Comparison of ENCODE assay signal across 18 cellular contexts in genomic region chr2:240443891-240444301, GRCh38.
"Had no signal": no experiment of that assay in that cellular context is flagged by ENCODE, and none has a peak within 500 bp of the region (broad histone marks: within the 10 kb centered on the region; RNA-seq: fewer than 3 reads in every experiment).

No MANE protein-coding gene starts in this region.

- H3K36me3 Mint-ChIP-seq: activated naive CD8-positive, alpha-beta T cell; natural killer cell; type B pancreatic cell had no signal

- H3K4me1 ChIP-seq: breast epithelium had no signal

- H3K27me3 ChIP-seq: breast epithelium, hepatocyte, suprapubic skin had no signal

- H3K36me3 ChIP-seq: breast epithelium, spleen had no signal

- ATAC-seq: effector memory CD8-positive, alpha-beta T cell; left lobe of liver; natural killer cell had no signal

- H3K9me3 ChIP-seq: breast epithelium, spleen, suprapubic skin had no signal

- H3K4me3 ChIP-seq: breast epithelium, hepatocyte, spleen, suprapubic skin had no signal

- DNase-seq: activated CD4-positive, alpha-beta memory T cell treated with anti-CD3 and anti-CD28 coated beads, Interleukin-2, amount 10 ng/mL, durations not matched to agents 7 days and 5 days; activated CD4-positive, alpha-beta T cell treated with anti-CD3 and anti-CD28 coated beads for 4 hours; activated CD8-positive, alpha-beta memory T cell treated with anti-CD3 and anti-CD28 coated beads, Interleukin-2, amount 50 U/mL, for 4 hours; activated gamma-delta T cell; activated T-cell treated with anti-CD3 and anti-CD28 coated beads, Interleukin-2, amount 50 U/mL, for 48 hours; effector memory CD8-positive, alpha-beta T cell; natural killer cell; spleen; T-helper 2 cell had no signal

- H3K27ac ChIP-seq: breast epithelium, epithelial cell of prostate, hepatocyte, spleen, suprapubic skin had no signal

- H3K4me1 Mint-ChIP-seq: activated CD4-positive, alpha-beta memory T cell treated with anti-CD3 and anti-CD28 coated beads, Interleukin-2, amount 10 ng/mL, durations not matched to agents 7 days and 5 days; natural killer cell had no signal

- H3K27me3 Mint-ChIP-seq: activated CD4-positive, alpha-beta memory T cell treated with anti-CD3 and anti-CD28 coated beads, Interleukin-2, amount 10 ng/mL, durations not matched to agents 7 days and 5 days; type B pancreatic cell had no signal

- H3K4me3 Mint-ChIP-seq: activated CD4-positive, alpha-beta memory T cell treated with anti-CD3 and anti-CD28 coated beads, Interleukin-2, amount 10 ng/mL, durations not matched to agents 7 days and 5 days; activated naive CD8-positive, alpha-beta T cell; dendritic cell treated with granulocyte-macrophage colony-stimulating factor and Interleukin-4, amounts not matched to agents 40 ng/mL and 50 ng/mL, for 4 days; effector memory CD8-positive, alpha-beta T cell; natural killer cell; stimulated activated naive CD8-positive, alpha-beta T cell treated with anti-CD3 and anti-CD28 coated beads, Interleukin-15, Interleukin-2, amounts not matched to agents 100 ng/mL and 50 ng/mL, for 24 hours; type B pancreatic cell had no signal

- H3K27ac Mint-ChIP-seq: activated CD4-positive, alpha-beta memory T cell treated with anti-CD3 and anti-CD28 coated beads, Interleukin-2, amount 10 ng/mL, durations not matched to agents 7 days and 5 days; activated naive CD8-positive, alpha-beta T cell; dendritic cell treated with granulocyte-macrophage colony-stimulating factor and Interleukin-4, amounts not matched to agents 40 ng/mL and 50 ng/mL, for 4 days; effector memory CD8-positive, alpha-beta T cell; natural killer cell; stimulated activated naive CD8-positive, alpha-beta T cell treated with anti-CD3 and anti-CD28 coated beads, Interleukin-15, Interleukin-2, amounts not matched to agents 100 ng/mL and 50 ng/mL, for 24 hours; type B pancreatic cell had no signal

- H3K9me3 Mint-ChIP-seq: activated CD4-positive, alpha-beta memory T cell treated with anti-CD3 and anti-CD28 coated beads, Interleukin-2, amount 10 ng/mL, durations not matched to agents 7 days and 5 days; dendritic cell treated with granulocyte-macrophage colony-stimulating factor and Interleukin-4, amounts not matched to agents 40 ng/mL and 50 ng/mL, for 4 days; effector memory CD8-positive, alpha-beta T cell; natural killer cell; stimulated activated naive CD8-positive, alpha-beta T cell treated with anti-CD3 and anti-CD28 coated beads, Interleukin-15, Interleukin-2, amounts not matched to agents 100 ng/mL and 50 ng/mL, for 24 hours; type B pancreatic cell had no signal
